Comparison of ENCODE assay signal across 9 cellular contexts in the genomic region with DNA sequence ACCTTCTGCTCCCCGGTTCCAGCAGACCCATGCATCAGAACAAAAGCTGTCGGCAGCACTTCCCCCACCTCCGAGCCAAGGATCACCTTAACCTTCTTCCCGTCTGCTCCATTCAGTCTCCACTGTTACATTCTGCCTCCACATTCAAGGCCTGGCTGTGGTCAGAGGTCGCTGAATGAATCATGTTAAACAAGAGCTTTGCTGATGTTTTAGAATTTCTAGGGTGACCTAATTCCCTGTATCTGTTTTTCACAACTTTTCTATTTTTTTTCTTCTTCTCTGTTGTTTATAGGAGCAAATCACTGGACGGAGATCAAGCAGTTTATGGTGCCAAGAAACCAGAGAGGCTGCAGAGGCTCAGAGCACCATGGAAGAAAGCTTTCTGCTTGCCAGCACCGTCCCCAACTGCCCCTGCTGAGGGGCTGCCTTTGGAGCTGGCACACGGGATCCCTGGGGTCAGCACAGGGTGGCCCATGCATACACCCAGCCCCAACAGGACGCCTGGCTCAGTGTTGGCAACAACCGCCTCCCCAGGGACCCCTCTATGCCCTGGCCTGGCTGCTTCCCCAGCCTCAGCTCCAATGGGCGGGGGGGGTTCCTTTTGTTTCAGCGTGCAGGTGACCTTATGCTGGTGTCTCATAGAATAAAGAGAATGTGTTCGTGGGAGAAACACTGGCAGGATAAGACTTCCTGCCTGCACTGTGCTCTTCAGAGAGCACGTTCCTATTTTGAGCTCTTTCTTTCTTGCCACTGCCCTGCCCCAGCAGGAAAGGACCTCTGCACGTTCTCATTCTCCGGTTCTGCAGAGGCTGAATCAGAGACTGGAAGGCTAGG.
A peak's percentile ranks its signal among the peaks of the same experiment; 100 is the strongest.
DNase-seq lines count a peak whose midpoint lies in the region; ATAC-seq and TF ChIP-seq lines count a peak whose summit lies in the region.
"Had no signal": no experiment of that assay in that cellular context is flagged by ENCODE, and none has a peak within 500 bp of the region (broad histone marks: within the 10 kb centered on the region; RNA-seq: fewer than 3 reads in every experiment).

No MANE protein-coding gene starts in this region.

- no peak overlapping the region for H3K4me3 ChIP-seq in AG09309 (ENCODE audit: control insufficient read depth, low read depth, low read length)
- no peak overlapping the region for H3K4me3 ChIP-seq in Loucy (ENCODE audit: low read length, poor library complexity, severe bottlenecking)

- POLR2A ChIA-PET in naive thymus-derived CD8-positive, alpha-beta T cell (lab: Charles Lee) = interaction anchor here (1.3 to 2.9 kb wide), 2 partner anchors 9 to 27 kb away, joined by 3 to 30 read pairs; no protein-coding TSS in a partner anchor

- no peaks in the 10 kb centered on the region for H3K9me2 ChIP-seq in Loucy (replicated peaks; ENCODE audit: low read depth, low read length)

- H3K9me3 Mint-ChIP-seq in naive thymus-derived CD8-positive, alpha-beta T cell = no peaks in the 10 kb centered on the region

- ATAC-seq in naive thymus-derived CD8-positive, alpha-beta T cell = peak; percentile 33 to 55

- no peaks in the 10 kb centered on the region for H3K36me3 ChIP-seq in Loucy (ENCODE audit: insufficient read depth, low read length)

- TF ChIP-seq CTCF in AG09309 (IDR thresholded peaks at IDR 0.05; ENCODE audit: control insufficient read depth, insufficient read depth, low read depth, low read length, missing control alignments) (no peak), Loucy (conservative IDR thresholded peaks at IDR 0.05; ENCODE audit: low read length) (no peak)

- H3K27me3 Mint-ChIP-seq in naive thymus-derived CD8-positive, alpha-beta T cell = no peaks in the 10 kb centered on the region

- no peaks in the 10 kb centered on the region for H3K27me3 ChIP-seq in Loucy (ENCODE audit: insufficient read depth, low read length, poor library complexity, severe bottlenecking)

- peak; percentile 66 for DNase-seq in AG09309 (ENCODE audit: low read depth)
- peak; percentile 40 for DNase-seq in dedifferentiated amniotic fluid mesenchymal stem cell (ENCODE audit: extremely low spot score)
- DNase-seq in naive thymus-derived CD8-positive, alpha-beta T cell = no peak
- no peak for DNase-seq in NCI-H1105 treated with DMSO at 0.1 percent for 48 hours (lab: John Stamatoyannopoulos, UW)
- DNase-seq in activated CD4-positive, CD25-positive, alpha-beta regulatory T cell treated with anti-CD3 and anti-CD28 coated beads, Interleukin-2, amount 50 U/mL, for 72 hours = no peak
- no peak for DNase-seq in retina
- DNase-seq in GF-D8 (lab: John Stamatoyannopoulos, UW) = no peak
- DNase-seq: NCI-H1048 had no signal

- H3K27ac Mint-ChIP-seq in naive thymus-derived CD8-positive, alpha-beta T cell = peak overlapping the region in 9 of 10 donors; percentile 6 to 85 (median 72)

- H3K4me2 ChIP-seq in Loucy (ENCODE audit: low read depth, low read length, poor library complexity, severe bottlenecking) = peak overlapping the region; percentile 60

- no peaks in the 10 kb centered on the region for H4K20me1 ChIP-seq in Loucy (ENCODE audit: insufficient read depth, low read length, poor library complexity, severe bottlenecking)

- no peaks in the 10 kb centered on the region for H3K9me3 ChIP-seq in Loucy (ENCODE audit: insufficient read depth, low read depth, low read length)

- H3K4me3 Mint-ChIP-seq in naive thymus-derived CD8-positive, alpha-beta T cell = peak overlapping the region in 9 of 10 donors; percentile 8 to 63 (median 43)

- no peaks in the 10 kb centered on the region for H3K79me2 ChIP-seq in Loucy (ENCODE audit: insufficient read depth, low read length)

- H3K4me1 ChIP-seq in Loucy (ENCODE audit: insufficient read depth, low read length, poor library complexity, severe bottlenecking) = peaks cover 40% of the 10 kb centered on the region

- H2AFZ ChIP-seq in Loucy (ENCODE audit: low read length) = peak overlapping the region; percentile 39; the same call in 1 of the 2 replicates

- H3K4me1 Mint-ChIP-seq in naive thymus-derived CD8-positive, alpha-beta T cell = peaks cover 7 to 27% (median 23%) of the 10 kb centered on the region in 4 donors

- no peak overlapping the region for H3K9ac ChIP-seq in Loucy (ENCODE audit: low read depth, low read length, poor library complexity, severe bottlenecking)

- no peaks in the 10 kb centered on the region for H3F3A ChIP-seq in Loucy (ENCODE audit: low read depth)

- no peaks in the 10 kb centered on the region for H3K36me3 Mint-ChIP-seq in naive thymus-derived CD8-positive, alpha-beta T cell

Comparison
In these comparisons a context has a peak if more than half of its experiments do, and no peak if none do; other contexts are left out.
1. DNase-seq: peak in AG09309 (single experiment) and dedifferentiated amniotic fluid mesenchymal stem cell (single experiment); none in naive thymus-derived CD8-positive, alpha-beta T cell (0 of 10), NCI-H1105 treated with DMSO at 0.1 percent for 48 hours (single experiment), activated CD4-positive, CD25-positive, alpha-beta regulatory T cell treated with anti-CD3 and anti-CD28 coated beads, Interleukin-2, amount 50 U/mL, for 72 hours (single experiment), retina (single experiment) and GF-D8 (single experiment).